ENCODE assay signal across 1 cellular context in genomic region chr14:52025952-52026510, GRCh38.
TF ChIP-seq lines count a peak whose summit lies in the region.

No MANE protein-coding gene starts in this region.

TF ChIP-seq in endothelial cell of umbilical vein, 7 proteins besides CTCF, POLR2A, EP300 and RAD21:
- TF ChIP-seq POLR2AphosphoS5 (IDR thresholded peaks at IDR 0.05; ENCODE audit: insufficient read depth, low read depth, low read length) (no peak), FOS (IDR thresholded peaks at IDR 0.05; ENCODE audit: borderline replicate concordance, insufficient read depth, low read length) (no peak), JUN (IDR thresholded peaks at IDR 0.05; ENCODE audit: borderline replicate concordance, insufficient read depth, insufficient read length, low read depth) (no peak), EZH2 (IDR thresholded peaks at IDR 0.05; ENCODE audit: borderline replicate concordance, low read depth, low read length, severe bottlenecking) (no peak), MAX (IDR thresholded peaks at IDR 0.05; ENCODE audit: insufficient read depth, insufficient read length) (no peak), GATA2 (IDR thresholded peaks at IDR 0.05; ENCODE audit: insufficient read depth, insufficient read length, low read depth, low read length) (no peak)
